In genomic region chr4:71648923-71649322, GRCh38 we compare ENCODE assay signal across 24 cellular contexts.
"Had no signal": no experiment of that assay in that cellular context is flagged by ENCODE, and none has a peak within 500 bp of the region (broad histone marks: within the 10 kb centered on the region; RNA-seq: fewer than 3 reads in every experiment).

No MANE protein-coding gene starts in this region.

- H3K4me3 ChIP-seq: left lung, lower lobe of right lung, mucosa of descending colon, right lobe of liver, tibial nerve had no signal

- FAIRE-seq: astrocyte, frontal cortex had no signal

- H3K27ac Mint-ChIP-seq: activated CD4-positive, alpha-beta memory T cell treated with anti-CD3 and anti-CD28 coated beads, Interleukin-2, amount 10 ng/mL, durations not matched to agents 7 days and 5 days; activated CD4-positive, alpha-beta T cell treated with anti-CD3 and anti-CD28 coated beads, Interleukin-2, amount 10 ng/mL, durations not matched to agents 7 days and 5 days; activated T-helper 17 cell treated with anti-CD3 and anti-CD28 coated beads, Interleukin-2, amount 50 U/mL, for 72 hours; natural killer cell treated with Interleukin-12 subunit alpha and Interleukin-12 subunit beta and Interleukin-15 and Interleukin-18, amount 100 ng/mL, for 72 hours had no signal

- H3K27me3 Mint-ChIP-seq: activated CD4-positive, alpha-beta memory T cell treated with anti-CD3 and anti-CD28 coated beads, Interleukin-2, amount 10 ng/mL, durations not matched to agents 7 days and 5 days; activated CD4-positive, alpha-beta T cell treated with anti-CD3 and anti-CD28 coated beads, Interleukin-2, amount 10 ng/mL, durations not matched to agents 7 days and 5 days had no signal

- H3K9me3 ChIP-seq: mucosa of descending colon, right lobe of liver, tibial nerve had no signal

- H3K27me3 ChIP-seq: left lung, right lobe of liver, tibial nerve had no signal

- H3K27ac ChIP-seq: left lung, lower lobe of right lung, right lobe of liver, tibial nerve had no signal

- H3K9me3 Mint-ChIP-seq: activated CD4-positive, alpha-beta memory T cell treated with anti-CD3 and anti-CD28 coated beads, Interleukin-2, amount 10 ng/mL, durations not matched to agents 7 days and 5 days; activated CD4-positive, alpha-beta T cell treated with anti-CD3 and anti-CD28 coated beads, Interleukin-2, amount 10 ng/mL, durations not matched to agents 7 days and 5 days; activated T-cell treated with anti-CD3 and anti-CD28 coated beads, Interleukin-2, amount 50 U/mL, for 4 hours; activated T-helper 17 cell treated with anti-CD3 and anti-CD28 coated beads, Interleukin-2, amount 50 U/mL, for 72 hours; natural killer cell treated with Interleukin-12 subunit alpha and Interleukin-12 subunit beta and Interleukin-15 and Interleukin-18, amount 100 ng/mL, for 72 hours had no signal

- ATAC-seq: activated T-cell treated with anti-CD3 and anti-CD28 coated beads, Interleukin-2, amount 50 U/mL, for 4 hours; activated T-helper 17 cell treated with anti-CD3 and anti-CD28 coated beads, Interleukin-2, amount 50 U/mL, for 72 hours; left lung; lower lobe of right lung; mucosa of descending colon; natural killer cell treated with Interleukin-12 subunit alpha and Interleukin-12 subunit beta and Interleukin-15 and Interleukin-18, amount 100 ng/mL, for 72 hours; right lobe of liver had no signal

- H3K4me1 ChIP-seq: left lung, lower lobe of right lung, right lobe of liver, tibial nerve had no signal

- H3K36me3 Mint-ChIP-seq: natural killer cell treated with Interleukin-12 subunit alpha and Interleukin-12 subunit beta and Interleukin-15 and Interleukin-18, amount 100 ng/mL, for 72 hours had no signal

- H3K36me3 ChIP-seq: left lung, lower lobe of right lung, right lobe of liver, tibial nerve had no signal

- H3K4me3 Mint-ChIP-seq: activated CD4-positive, alpha-beta memory T cell treated with anti-CD3 and anti-CD28 coated beads, Interleukin-2, amount 10 ng/mL, durations not matched to agents 7 days and 5 days; activated CD4-positive, alpha-beta T cell treated with anti-CD3 and anti-CD28 coated beads, Interleukin-2, amount 10 ng/mL, durations not matched to agents 7 days and 5 days; activated T-cell treated with anti-CD3 and anti-CD28 coated beads, Interleukin-2, amount 50 U/mL, for 4 hours; activated T-helper 17 cell treated with anti-CD3 and anti-CD28 coated beads, Interleukin-2, amount 50 U/mL, for 72 hours; natural killer cell treated with Interleukin-12 subunit alpha and Interleukin-12 subunit beta and Interleukin-15 and Interleukin-18, amount 100 ng/mL, for 72 hours had no signal

- DNase-seq: activated CD4-positive, alpha-beta memory T cell treated with anti-CD3 and anti-CD28 coated beads, Interleukin-2, amount 10 ng/mL, durations not matched to agents 7 days and 5 days; activated CD4-positive, alpha-beta T cell treated with anti-CD3 and anti-CD28 coated beads for 1 hour; activated CD4-positive, alpha-beta T cell treated with anti-CD3 and anti-CD28 coated beads, Interleukin-2, amount 10 ng/mL, durations not matched to agents 7 days and 5 days; activated CD8-positive, alpha-beta memory T cell treated with anti-CD3 and anti-CD28 coated beads, Interleukin-2, amount 50 U/mL, for 48 hours; activated gamma-delta T cell treated with Interleukin-2 at 50 U/mL for 16 hours; activated naive CD4-positive, alpha-beta T cell treated with anti-CD3 and anti-CD28 coated beads, Interleukin-2, amount 50 U/mL, for 16 hours; activated T-cell treated with anti-CD3 and anti-CD28 coated beads, Interleukin-2, amount 50 U/mL, for 4 hours; amniotic stem cell; central memory CD4-positive, alpha-beta T cell; kidney glomerular epithelial cell; left lung; lower lobe of right lung; mesenchymal stem cell; mucosa of descending colon; posterior cingulate gyrus; right lobe of liver; stimulated activated CD4-positive, alpha-beta T cell treated with anti-CD3 and anti-CD28 coated beads, Interleukin-2, amount 100 ng/mL, for 48 hours; stimulated activated naive CD4-positive, alpha-beta T cell treated with Interleukin-2 at 50 U/mL for 16 hours; T1000 had no signal

- H3K4me1 Mint-ChIP-seq: activated CD4-positive, alpha-beta memory T cell treated with anti-CD3 and anti-CD28 coated beads, Interleukin-2, amount 10 ng/mL, durations not matched to agents 7 days and 5 days; activated CD4-positive, alpha-beta T cell treated with anti-CD3 and anti-CD28 coated beads, Interleukin-2, amount 10 ng/mL, durations not matched to agents 7 days and 5 days; activated T-helper 17 cell treated with anti-CD3 and anti-CD28 coated beads, Interleukin-2, amount 50 U/mL, for 72 hours had no signal
